In the genomic region with DNA sequence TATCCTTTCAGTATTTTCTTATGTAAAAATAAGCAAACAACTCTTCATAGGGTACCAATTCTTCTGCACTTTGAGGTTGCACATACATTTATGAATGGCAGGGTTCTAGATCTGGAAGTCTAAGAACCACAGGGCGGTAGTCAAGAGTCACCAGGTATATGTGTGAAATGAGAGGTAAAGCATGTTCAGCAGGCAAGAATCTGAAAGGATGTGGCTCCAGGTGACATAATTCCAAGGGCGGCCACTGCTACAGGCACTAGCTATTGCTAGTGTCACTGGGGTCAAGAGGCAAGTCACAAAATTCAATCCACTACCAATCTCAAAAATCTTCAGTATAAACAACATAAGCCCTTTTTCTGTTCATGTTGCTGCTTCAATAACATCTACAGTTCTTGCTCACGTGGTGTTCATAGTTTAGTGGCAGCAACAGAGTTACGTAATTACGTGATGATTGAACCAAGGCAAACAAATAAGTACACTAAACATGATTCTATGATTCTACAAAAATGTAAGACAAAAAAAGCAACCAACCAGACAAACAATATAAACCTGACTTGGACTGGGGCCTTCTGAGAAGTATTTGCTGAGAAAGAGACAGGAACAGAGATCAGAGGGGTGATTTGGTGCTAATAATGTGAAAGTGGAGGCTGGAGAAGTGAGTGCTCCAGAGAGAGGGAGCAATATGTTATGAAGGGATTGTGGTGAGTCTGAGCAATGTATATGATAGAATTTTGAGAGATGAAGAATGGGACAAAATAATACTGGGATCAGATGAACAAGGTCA, we compare ENCODE assay signal across 16 cellular contexts.
DNase-seq lines count a peak whose midpoint lies in the region; ATAC-seq, FAIRE-seq and TF ChIP-seq lines count a peak whose summit lies in the region.
"Had no signal": no experiment of that assay in that cellular context is flagged by ENCODE, and none has a peak within 500 bp of the region (broad histone marks: within the 10 kb centered on the region; RNA-seq: fewer than 3 reads in every experiment).

No MANE protein-coding gene starts in this region.

- ATAC-seq in GM19324 (IDR thresholded peaks at IDR 0.05; ENCODE audit: low FRiP score, unreplicated experiment) = peak; percentile 72
- ATAC-seq in GM21619 (IDR thresholded peaks at IDR 0.05; ENCODE audit: unreplicated experiment) = no peak
- ATAC-seq: GM23338 had no signal

- no peak for FAIRE-seq in bronchial epithelial cell (lab: Jason Lieb, UNC)
- FAIRE-seq: A204.1, D721Med had no signal

- DNase-seq in LNCaP clone FGC (ENCODE audit: low read depth) (peak; percentile 77), bronchial epithelial cell (ENCODE audit: low read depth) (peak; percentile 26), NCI-H345 treated with DMSO at 0.1 percent for 48 hours (lab: John Stamatoyannopoulos, UW; ENCODE audit: unreplicated experiment) (no peak), NK-92 (lab: John Stamatoyannopoulos, UW; ENCODE audit: unreplicated experiment) (no peak), NCI-H446 treated with DMSO at 0.1 percent for 48 hours (lab: John Stamatoyannopoulos, UW) (no peak)
- DNase-seq: C1 segment of cervical spinal cord; CD4-positive, alpha-beta memory T cell; COR-L47; DND-41; GDM1 had no signal

- H3K36me3 ChIP-seq in bronchial epithelial cell (ENCODE audit: control insufficient read depth, insufficient read depth, low read length) = no peaks in the 10 kb centered on the region
- H3K36me3 ChIP-seq: HAP-1 had no signal

- no peak for TF ChIP-seq CTCF in LNCaP clone FGC (IDR thresholded peaks at IDR 0.05; ENCODE audit: control insufficient read depth, extremely low read depth, insufficient read depth)
- no peak for TF ChIP-seq CTCF in bronchial epithelial cell (IDR thresholded peaks at IDR 0.05; ENCODE audit: insufficient read depth, low read length, severe bottlenecking)

- no peaks in the 10 kb centered on the region for H3K27me3 ChIP-seq in bronchial epithelial cell (ENCODE audit: control insufficient read depth, insufficient read depth, low read length)

- H3K4me3 ChIP-seq in LNCaP clone FGC (ENCODE audit: low read depth, low read length) (no peak overlapping the region), bronchial epithelial cell (ENCODE audit: low read depth, low read length) (no peak overlapping the region)
- H3K4me3 ChIP-seq: GM23338, HAP-1 had no signal

Comparison
In these comparisons a context has a peak if more than half of its experiments do, and no peak if none do; other contexts are left out.
1. DNase-seq: peak in LNCaP clone FGC (single experiment) and bronchial epithelial cell (single experiment); none in NCI-H345 treated with DMSO at 0.1 percent for 48 hours (single experiment), NK-92 (single experiment) and NCI-H446 treated with DMSO at 0.1 percent for 48 hours (single experiment).